ENCODE assay signal across 1 cellular context in genomic region chr4:52751349-52751911, GRCh38.
TF ChIP-seq lines count a peak whose summit lies in the region.

ERVMER34-1 (minus strand) TSS chr4:52751425; CDS start chr4:52745520, 5,905 bp downstream.

TF ChIP-seq in WTC11, 78 proteins besides CTCF, POLR2A, EP300 and RAD21 (continued from another document and continues in another):
- TF ChIP-seq, protein P1, sequence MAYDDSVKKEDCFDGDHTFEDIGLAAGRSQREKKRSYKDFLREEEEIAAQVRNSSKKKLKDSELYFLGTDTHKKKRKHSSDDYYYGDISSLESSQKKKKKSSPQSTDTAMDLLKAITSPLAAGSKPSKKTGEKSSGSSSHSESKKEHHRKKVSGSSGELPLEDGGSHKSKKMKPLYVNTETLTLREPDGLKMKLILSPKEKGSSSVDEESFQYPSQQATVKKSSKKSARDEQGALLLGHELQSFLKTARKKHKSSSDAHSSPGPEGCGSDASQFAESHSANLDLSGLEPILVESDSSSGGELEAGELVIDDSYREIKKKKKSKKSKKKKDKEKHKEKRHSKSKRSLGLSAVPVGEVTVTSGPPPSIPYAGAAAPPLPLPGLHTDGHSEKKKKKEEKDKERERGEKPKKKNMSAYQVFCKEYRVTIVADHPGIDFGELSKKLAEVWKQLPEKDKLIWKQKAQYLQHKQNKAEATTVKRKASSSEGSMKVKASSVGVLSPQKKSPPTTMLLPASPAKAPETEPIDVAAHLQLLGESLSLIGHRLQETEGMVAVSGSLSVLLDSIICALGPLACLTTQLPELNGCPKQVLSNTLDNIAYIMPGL (CRISPR knock-in tag; IDR thresholded peaks at IDR 0.05), result peak; percentile 11; the same call in 1 of the 2 replicates
- TF ChIP-seq ZNF219 (CRISPR knock-in tag; IDR thresholded peaks at IDR 0.05; ENCODE audit: borderline replicate concordance) (0 out of 2 replicates have a peak, but pooled peaks have one; percentile 79), GRHL2 (CRISPR knock-in tag; IDR thresholded peaks at IDR 0.05; ENCODE audit: insufficient replicate concordance, severe bottlenecking) (no peak), MLX (CRISPR knock-in tag; IDR thresholded peaks at IDR 0.05) (no peak), NFYB (CRISPR knock-in tag; conservative IDR thresholded peaks at IDR 0.05; ENCODE audit: low read depth) (peak; percentile 56), ZNF396 (CRISPR knock-in tag; IDR thresholded peaks at IDR 0.05; ENCODE audit: borderline replicate concordance) (no peak), E2F4 (CRISPR knock-in tag; IDR thresholded peaks at IDR 0.05; ENCODE audit: borderline replicate concordance, low read depth) (no peak; the same call in 1 of the 2 replicates), NR2C2 (CRISPR knock-in tag; IDR thresholded peaks at IDR 0.05) (peak; percentile 66; the same call in 1 of the 2 replicates), NR1H2 (CRISPR knock-in tag; IDR thresholded peaks at IDR 0.05) (no peak), ZNF416 (CRISPR knock-in tag; IDR thresholded peaks at IDR 0.05) (peak; percentile 65; the same call in 1 of the 2 replicates), FOXP1 (CRISPR knock-in tag; IDR thresholded peaks at IDR 0.05; ENCODE audit: borderline replicate concordance) (peak; percentile 97), ZNF138 (CRISPR knock-in tag; conservative IDR thresholded peaks at IDR 0.05) (peak; percentile 92), GABPB1 (CRISPR knock-in tag; IDR thresholded peaks at IDR 0.05) (no peak), IRF1 (CRISPR knock-in tag; IDR thresholded peaks at IDR 0.05) (peak; percentile 70), TCF7 (CRISPR knock-in tag; IDR thresholded peaks at IDR 0.05; ENCODE audit: low read depth) (peak; percentile 86; the same call in 1 of the 2 replicates), STAT6 (CRISPR knock-in tag; conservative IDR thresholded peaks at IDR 0.05; ENCODE audit: low read depth) (no peak), ZNF532 (CRISPR knock-in tag; IDR thresholded peaks at IDR 0.05; ENCODE audit: borderline replicate concordance) (peak; percentile 83; the same call in 1 of the 2 replicates), ELF4 (CRISPR knock-in tag; IDR thresholded peaks at IDR 0.05; ENCODE audit: low read depth) (no peak), ATF3 (CRISPR knock-in tag; conservative IDR thresholded peaks at IDR 0.05) (no peak; the same call in 1 of the 2 replicates), ZNF263 (CRISPR knock-in tag; IDR thresholded peaks at IDR 0.05; ENCODE audit: low read depth) (peak; percentile 55; the same call in 1 of the 2 replicates), FOXK1 (CRISPR knock-in tag; IDR thresholded peaks at IDR 0.05) (peak; percentile 89), CREB1 (CRISPR knock-in tag; IDR thresholded peaks at IDR 0.05) (0 out of 2 replicates have a peak, but pooled peaks have one; percentile 75), ZNF671 (CRISPR knock-in tag; IDR thresholded peaks at IDR 0.05) (no peak), RELA (CRISPR knock-in tag; IDR thresholded peaks at IDR 0.05; ENCODE audit: borderline replicate concordance) (peak; percentile 88), IRF2 (CRISPR knock-in tag; IDR thresholded peaks at IDR 0.05; ENCODE audit: borderline replicate concordance, low read depth) (no peak), ATF1 (CRISPR knock-in tag; IDR thresholded peaks at IDR 0.05) (0 out of 2 replicates have a peak, but pooled peaks have one; percentile 78), TP53 (CRISPR knock-in tag; IDR thresholded peaks at IDR 0.05) (peak; percentile 92; the same call in 1 of the 2 replicates), ZNF512 (CRISPR knock-in tag; IDR thresholded peaks at IDR 0.05; ENCODE audit: borderline replicate concordance) (no peak), JUN (CRISPR knock-in tag; IDR thresholded peaks at IDR 0.05) (peak; percentile 58; the same call in 1 of the 2 replicates), ESRRA (CRISPR knock-in tag; IDR thresholded peaks at IDR 0.05; ENCODE audit: borderline replicate concordance) (peak; percentile 65; the same call in 1 of the 2 replicates), ZNF317 (CRISPR knock-in tag; IDR thresholded peaks at IDR 0.05; ENCODE audit: borderline replicate concordance, low read depth) (0 out of 2 replicates have a peak, but pooled peaks have one; percentile 29)
- TF ChIP-seq, protein P2, sequence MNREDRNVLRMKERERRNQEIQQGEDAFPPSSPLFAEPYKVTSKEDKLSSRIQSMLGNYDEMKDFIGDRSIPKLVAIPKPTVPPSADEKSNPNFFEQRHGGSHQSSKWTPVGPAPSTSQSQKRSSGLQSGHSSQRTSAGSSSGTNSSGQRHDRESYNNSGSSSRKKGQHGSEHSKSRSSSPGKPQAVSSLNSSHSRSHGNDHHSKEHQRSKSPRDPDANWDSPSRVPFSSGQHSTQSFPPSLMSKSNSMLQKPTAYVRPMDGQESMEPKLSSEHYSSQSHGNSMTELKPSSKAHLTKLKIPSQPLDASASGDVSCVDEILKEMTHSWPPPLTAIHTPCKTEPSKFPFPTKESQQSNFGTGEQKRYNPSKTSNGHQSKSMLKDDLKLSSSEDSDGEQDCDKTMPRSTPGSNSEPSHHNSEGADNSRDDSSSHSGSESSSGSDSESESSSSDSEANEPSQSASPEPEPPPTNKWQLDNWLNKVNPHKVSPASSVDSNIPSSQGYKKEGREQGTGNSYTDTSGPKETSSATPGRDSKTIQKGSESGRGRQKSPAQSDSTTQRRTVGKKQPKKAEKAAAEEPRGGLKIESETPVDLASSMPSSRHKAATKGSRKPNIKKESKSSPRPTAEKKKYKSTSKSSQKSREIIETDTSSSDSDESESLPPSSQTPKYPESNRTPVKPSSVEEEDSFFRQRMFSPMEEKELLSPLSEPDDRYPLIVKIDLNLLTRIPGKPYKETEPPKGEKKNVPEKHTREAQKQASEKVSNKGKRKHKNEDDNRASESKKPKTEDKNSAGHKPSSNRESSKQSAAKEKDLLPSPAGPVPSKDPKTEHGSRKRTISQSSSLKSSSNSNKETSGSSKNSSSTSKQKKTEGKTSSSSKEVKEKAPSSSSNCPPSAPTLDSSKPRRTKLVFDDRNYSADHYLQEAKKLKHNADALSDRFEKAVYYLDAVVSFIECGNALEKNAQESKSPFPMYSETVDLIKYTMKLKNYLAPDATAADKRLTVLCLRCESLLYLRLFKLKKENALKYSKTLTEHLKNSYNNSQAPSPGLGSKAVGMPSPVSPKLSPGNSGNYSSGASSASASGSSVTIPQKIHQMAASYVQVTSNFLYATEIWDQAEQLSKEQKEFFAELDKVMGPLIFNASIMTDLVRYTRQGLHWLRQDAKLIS (CRISPR knock-in tag; IDR thresholded peaks at IDR 0.05; ENCODE audit: borderline replicate concordance), result 0 out of 2 replicates have a peak, but pooled peaks have one; percentile 62
- TF ChIP-seq, protein P3, sequence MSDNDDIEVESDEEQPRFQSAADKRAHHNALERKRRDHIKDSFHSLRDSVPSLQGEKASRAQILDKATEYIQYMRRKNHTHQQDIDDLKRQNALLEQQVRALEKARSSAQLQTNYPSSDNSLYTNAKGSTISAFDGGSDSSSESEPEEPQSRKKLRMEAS (CRISPR knock-in tag; IDR thresholded peaks at IDR 0.05), result peak; percentile 98
- TF ChIP-seq, protein P4, sequence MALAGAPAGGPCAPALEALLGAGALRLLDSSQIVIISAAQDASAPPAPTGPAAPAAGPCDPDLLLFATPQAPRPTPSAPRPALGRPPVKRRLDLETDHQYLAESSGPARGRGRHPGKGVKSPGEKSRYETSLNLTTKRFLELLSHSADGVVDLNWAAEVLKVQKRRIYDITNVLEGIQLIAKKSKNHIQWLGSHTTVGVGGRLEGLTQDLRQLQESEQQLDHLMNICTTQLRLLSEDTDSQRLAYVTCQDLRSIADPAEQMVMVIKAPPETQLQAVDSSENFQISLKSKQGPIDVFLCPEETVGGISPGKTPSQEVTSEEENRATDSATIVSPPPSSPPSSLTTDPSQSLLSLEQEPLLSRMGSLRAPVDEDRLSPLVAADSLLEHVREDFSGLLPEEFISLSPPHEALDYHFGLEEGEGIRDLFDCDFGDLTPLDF (CRISPR knock-in tag; IDR thresholded peaks at IDR 0.05), result peak; percentile 89
- TF ChIP-seq, protein P5, sequence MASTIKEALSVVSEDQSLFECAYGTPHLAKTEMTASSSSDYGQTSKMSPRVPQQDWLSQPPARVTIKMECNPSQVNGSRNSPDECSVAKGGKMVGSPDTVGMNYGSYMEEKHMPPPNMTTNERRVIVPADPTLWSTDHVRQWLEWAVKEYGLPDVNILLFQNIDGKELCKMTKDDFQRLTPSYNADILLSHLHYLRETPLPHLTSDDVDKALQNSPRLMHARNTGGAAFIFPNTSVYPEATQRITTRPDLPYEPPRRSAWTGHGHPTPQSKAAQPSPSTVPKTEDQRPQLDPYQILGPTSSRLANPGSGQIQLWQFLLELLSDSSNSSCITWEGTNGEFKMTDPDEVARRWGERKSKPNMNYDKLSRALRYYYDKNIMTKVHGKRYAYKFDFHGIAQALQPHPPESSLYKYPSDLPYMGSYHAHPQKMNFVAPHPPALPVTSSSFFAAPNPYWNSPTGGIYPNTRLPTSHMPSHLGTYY (CRISPR knock-in tag; IDR thresholded peaks at IDR 0.05), result no peak
